7 cellular contexts compared by ENCODE assay signal in the genomic region with DNA sequence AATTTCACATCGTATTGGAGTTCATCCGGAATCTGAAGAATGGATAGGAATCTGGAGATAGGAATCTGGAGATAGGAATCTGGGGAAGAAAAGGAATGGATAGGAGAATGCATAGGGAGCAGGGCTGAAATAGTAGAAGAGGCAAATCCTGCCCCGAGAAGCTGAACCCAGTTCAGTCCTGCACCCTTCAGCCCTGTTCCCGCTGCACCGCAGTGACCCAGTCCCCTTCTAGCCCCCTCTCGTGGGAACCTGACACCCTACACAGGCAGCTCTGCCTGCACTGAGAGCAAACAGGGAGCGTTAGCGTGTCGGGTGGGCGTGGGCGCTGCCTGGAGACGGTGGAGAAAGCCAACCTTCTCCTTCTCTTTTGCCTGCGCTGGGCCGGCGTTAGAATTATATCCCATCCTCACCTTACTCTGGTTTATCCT. TPM values are rescaled to one million over a fixed set of nuclear protein-coding genes. Genes with fewer than 3 reads are reported as not detected.
DNase-seq lines count a peak whose midpoint lies in the region; ATAC-seq and TF ChIP-seq lines count a peak whose summit lies in the region.
"Had no signal": no experiment of that assay in that cellular context is flagged by ENCODE, and none has a peak within 500 bp of the region (broad histone marks: within the 10 kb centered on the region; RNA-seq: fewer than 3 reads in every experiment).

No MANE protein-coding gene starts in this region.

- POLR2A ChIA-PET in HEK293 (lab: Yijun Ruan, JAX), result interaction anchor here (1.3 kb wide), 1 partner anchor 96 kb away, joined by 3 read pairs; no protein-coding TSS in a partner anchor

- H3K27ac ChIP-seq in HEK293 (ENCODE audit: extremely low read depth, low read depth, low read length), result no peak overlapping the region
- no peak overlapping the region for H3K27ac ChIP-seq in coronary artery
- no peak overlapping the region for H3K27ac ChIP-seq in ovary

- WGBS in ovary, 3 donors, result 14 to 22% (median 14%) methylated on average over 15 of the region's 15 CpGs

- ATAC-seq in esophagus mucosa (no peak), GM18858 (IDR thresholded peaks at IDR 0.05; ENCODE audit: unreplicated experiment) (no peak)

- H3K9me3 ChIP-seq in HEK293 (ENCODE audit: control insufficient read depth, insufficient read depth, low read depth, low read length), result no peaks in the 10 kb centered on the region
- H3K9me3 ChIP-seq in ovary, result no peaks in the 10 kb centered on the region

- no peaks in the 10 kb centered on the region for H3K27me3 ChIP-seq in ovary

- TF ChIP-seq POLR2A in ovary (IDR thresholded peaks at IDR 0.05), result no peak

- intact Hi-C loops in ovary (cut with DNase I), result loop anchor here in 2 of 4 donors (10.0 kb wide), 2 partner anchors 96 to 106 kb away; no protein-coding TSS in a partner anchor

- peak overlapping the region; percentile 59 for H3K4me3 ChIP-seq in HEK293 (ENCODE audit: low read depth, low read length)
- peak overlapping the region; percentile 75 for H3K4me3 ChIP-seq in coronary artery
- H3K4me3 ChIP-seq in ovary, result peak overlapping the region; percentile 25

- no peaks in the 10 kb centered on the region for H3K36me3 ChIP-seq in HEK293 (ENCODE audit: control insufficient read depth in 2 of 2, insufficient read depth in 1 of 2, low read length in 2 of 2)
- H3K36me3 ChIP-seq in ovary, result no peaks in the 10 kb centered on the region

- TF ChIP-seq CTCF in HEK293 (tag by site-specific recombination; IDR thresholded peaks at IDR 0.05) (0 out of 2 replicates have a peak, but pooled peaks have one; percentile 15), coronary artery (IDR thresholded peaks at IDR 0.05) (no peak), ovary (IDR thresholded peaks at IDR 0.05) (no peak)

- TF ChIP-seq EP300 in ovary (IDR thresholded peaks at IDR 0.05), result no peak

- CTCF ChIA-PET in HEK293 (lab: Yijun Ruan, JAX), result interaction anchor here (0.6 to 3.0 kb wide), 7 partner anchors 9 to 1653 kb away, joined by 3 to 8 read pairs (median 3); no protein-coding TSS in a partner anchor

- DNase-seq in coronary artery (ENCODE audit: low spot score) (no peak), ovary (no peak), COLO829 (ENCODE audit: low spot score) (no peak)

- H3K4me1 ChIP-seq in HEK293 (ENCODE audit: control insufficient read depth, insufficient read depth, low read length), result no peaks in the 10 kb centered on the region
- H3K4me1 ChIP-seq in ovary (ENCODE audit: insufficient read depth), result no peaks in the 10 kb centered on the region

TF ChIP-seq in HEK293, 187 proteins besides CTCF, POLR2A, EP300 and RAD21:
- TF ChIP-seq ZFHX2 (tag by site-specific recombination; conservative IDR thresholded peaks at IDR 0.05) (no peak), ZNF510 (tag by site-specific recombination; IDR thresholded peaks at IDR 0.05; ENCODE audit: insufficient replicate concordance) (no peak), KLF1 (tag by site-specific recombination; IDR thresholded peaks at IDR 0.05) (no peak), ZNF175 (tag by site-specific recombination; IDR thresholded peaks at IDR 0.05) (no peak), ZNF660 (tag by site-specific recombination; IDR thresholded peaks at IDR 0.05) (no peak), ZNF335 (tag by site-specific recombination; conservative IDR thresholded peaks at IDR 0.05) (peak; percentile 71), ZNF266 (tag by site-specific recombination; IDR thresholded peaks at IDR 0.05; ENCODE audit: low read depth) (no peak), ZNF433 (tag by site-specific recombination; IDR thresholded peaks at IDR 0.05; ENCODE audit: low read depth) (no peak), KLF9 (tag by site-specific recombination; IDR thresholded peaks at IDR 0.05; ENCODE audit: low read depth) (0 out of 2 replicates have a peak, but pooled peaks have one; percentile 15), ZNF623 (tag by site-specific recombination; IDR thresholded peaks at IDR 0.05) (no peak), ZNF843 (tag by site-specific recombination; IDR thresholded peaks at IDR 0.05) (no peak)
- TF ChIP-seq, protein P1, sequence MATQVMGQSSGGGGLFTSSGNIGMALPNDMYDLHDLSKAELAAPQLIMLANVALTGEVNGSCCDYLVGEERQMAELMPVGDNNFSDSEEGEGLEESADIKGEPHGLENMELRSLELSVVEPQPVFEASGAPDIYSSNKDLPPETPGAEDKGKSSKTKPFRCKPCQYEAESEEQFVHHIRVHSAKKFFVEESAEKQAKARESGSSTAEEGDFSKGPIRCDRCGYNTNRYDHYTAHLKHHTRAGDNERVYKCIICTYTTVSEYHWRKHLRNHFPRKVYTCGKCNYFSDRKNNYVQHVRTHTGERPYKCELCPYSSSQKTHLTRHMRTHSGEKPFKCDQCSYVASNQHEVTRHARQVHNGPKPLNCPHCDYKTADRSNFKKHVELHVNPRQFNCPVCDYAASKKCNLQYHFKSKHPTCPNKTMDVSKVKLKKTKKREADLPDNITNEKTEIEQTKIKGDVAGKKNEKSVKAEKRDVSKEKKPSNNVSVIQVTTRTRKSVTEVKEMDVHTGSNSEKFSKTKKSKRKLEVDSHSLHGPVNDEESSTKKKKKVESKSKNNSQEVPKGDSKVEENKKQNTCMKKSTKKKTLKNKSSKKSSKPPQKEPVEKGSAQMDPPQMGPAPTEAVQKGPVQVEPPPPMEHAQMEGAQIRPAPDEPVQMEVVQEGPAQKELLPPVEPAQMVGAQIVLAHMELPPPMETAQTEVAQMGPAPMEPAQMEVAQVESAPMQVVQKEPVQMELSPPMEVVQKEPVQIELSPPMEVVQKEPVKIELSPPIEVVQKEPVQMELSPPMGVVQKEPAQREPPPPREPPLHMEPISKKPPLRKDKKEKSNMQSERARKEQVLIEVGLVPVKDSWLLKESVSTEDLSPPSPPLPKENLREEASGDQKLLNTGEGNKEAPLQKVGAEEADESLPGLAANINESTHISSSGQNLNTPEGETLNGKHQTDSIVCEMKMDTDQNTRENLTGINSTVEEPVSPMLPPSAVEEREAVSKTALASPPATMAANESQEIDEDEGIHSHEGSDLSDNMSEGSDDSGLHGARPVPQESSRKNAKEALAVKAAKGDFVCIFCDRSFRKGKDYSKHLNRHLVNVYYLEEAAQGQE (tag by site-specific recombination; IDR thresholded peaks at IDR 0.05), result no peak
- TF ChIP-seq, protein P2, sequence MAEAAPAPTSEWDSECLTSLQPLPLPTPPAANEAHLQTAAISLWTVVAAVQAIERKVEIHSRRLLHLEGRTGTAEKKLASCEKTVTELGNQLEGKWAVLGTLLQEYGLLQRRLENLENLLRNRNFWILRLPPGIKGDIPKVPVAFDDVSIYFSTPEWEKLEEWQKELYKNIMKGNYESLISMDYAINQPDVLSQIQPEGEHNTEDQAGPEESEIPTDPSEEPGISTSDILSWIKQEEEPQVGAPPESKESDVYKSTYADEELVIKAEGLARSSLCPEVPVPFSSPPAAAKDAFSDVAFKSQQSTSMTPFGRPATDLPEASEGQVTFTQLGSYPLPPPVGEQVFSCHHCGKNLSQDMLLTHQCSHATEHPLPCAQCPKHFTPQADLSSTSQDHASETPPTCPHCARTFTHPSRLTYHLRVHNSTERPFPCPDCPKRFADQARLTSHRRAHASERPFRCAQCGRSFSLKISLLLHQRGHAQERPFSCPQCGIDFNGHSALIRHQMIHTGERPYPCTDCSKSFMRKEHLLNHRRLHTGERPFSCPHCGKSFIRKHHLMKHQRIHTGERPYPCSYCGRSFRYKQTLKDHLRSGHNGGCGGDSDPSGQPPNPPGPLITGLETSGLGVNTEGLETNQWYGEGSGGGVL (tag by site-specific recombination; IDR thresholded peaks at IDR 0.05), result no peak
- TF ChIP-seq, protein P3, sequence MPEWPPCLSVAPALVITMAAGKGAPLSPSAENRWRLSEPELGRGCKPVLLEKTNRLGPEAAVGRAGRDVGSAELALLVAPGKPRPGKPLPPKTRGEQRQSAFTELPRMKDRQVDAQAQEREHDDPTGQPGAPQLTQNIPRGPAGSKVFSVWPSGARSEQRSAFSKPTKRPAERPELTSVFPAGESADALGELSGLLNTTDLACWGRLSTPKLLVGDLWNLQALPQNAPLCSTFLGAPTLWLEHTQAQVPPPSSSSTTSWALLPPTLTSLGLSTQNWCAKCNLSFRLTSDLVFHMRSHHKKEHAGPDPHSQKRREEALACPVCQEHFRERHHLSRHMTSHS (tag by site-specific recombination; IDR thresholded peaks at IDR 0.05), result no peak
- TF ChIP-seq, protein P4, sequence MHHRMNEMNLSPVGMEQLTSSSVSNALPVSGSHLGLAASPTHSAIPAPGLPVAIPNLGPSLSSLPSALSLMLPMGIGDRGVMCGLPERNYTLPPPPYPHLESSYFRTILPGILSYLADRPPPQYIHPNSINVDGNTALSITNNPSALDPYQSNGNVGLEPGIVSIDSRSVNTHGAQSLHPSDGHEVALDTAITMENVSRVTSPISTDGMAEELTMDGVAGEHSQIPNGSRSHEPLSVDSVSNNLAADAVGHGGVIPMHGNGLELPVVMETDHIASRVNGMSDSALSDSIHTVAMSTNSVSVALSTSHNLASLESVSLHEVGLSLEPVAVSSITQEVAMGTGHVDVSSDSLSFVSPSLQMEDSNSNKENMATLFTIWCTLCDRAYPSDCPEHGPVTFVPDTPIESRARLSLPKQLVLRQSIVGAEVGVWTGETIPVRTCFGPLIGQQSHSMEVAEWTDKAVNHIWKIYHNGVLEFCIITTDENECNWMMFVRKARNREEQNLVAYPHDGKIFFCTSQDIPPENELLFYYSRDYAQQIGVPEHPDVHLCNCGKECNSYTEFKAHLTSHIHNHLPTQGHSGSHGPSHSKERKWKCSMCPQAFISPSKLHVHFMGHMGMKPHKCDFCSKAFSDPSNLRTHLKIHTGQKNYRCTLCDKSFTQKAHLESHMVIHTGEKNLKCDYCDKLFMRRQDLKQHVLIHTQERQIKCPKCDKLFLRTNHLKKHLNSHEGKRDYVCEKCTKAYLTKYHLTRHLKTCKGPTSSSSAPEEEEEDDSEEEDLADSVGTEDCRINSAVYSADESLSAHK (tag by site-specific recombination; IDR thresholded peaks at IDR 0.05), result no peak
TF ChIP-seq in HEK293: peak in this region for 2.

RNA-seq across cellular contexts. Expression of a gene that starts 1.1 kb away (rescaled TPM):
- 1 to 10 TPM in 1 of 7 donors, under 1 TPM in 2, not detected in 4; 0.42 to 4.3 (median 0.80) TPM for total RNA-seq in ovary
- 1 to 10 TPM in 1 of 2 donors, under 1 TPM in 1; 0.35 to 8.1 TPM for polyA plus RNA-seq in ovary
- not detected for total RNA-seq in esophagus mucosa
- total RNA-seq: glomerular endothelial cell had no signal

RNA-seq across cellular contexts. Expression of a gene that starts 19.7 kb away (rescaled TPM):
- total RNA-seq in ovary (1 to 10 TPM in 2 of 7 donors, under 1 TPM in 5; 0.18 to 2.9 (median 0.72) TPM), esophagus mucosa (0.08 TPM)
- polyA plus RNA-seq in ovary, result under 1 TPM; 0.10 to 0.38 TPM

RNA-seq across cellular contexts. Expression of a gene that starts 24.1 kb away (rescaled TPM):
- total RNA-seq in ovary (10 to 100 TPM; 26.9 to 59.1 (median 35.7) TPM), esophagus mucosa (13.2 TPM)
- 10 to 100 TPM; 15.9 to 43.8 TPM for polyA plus RNA-seq in ovary

RNA-seq across cellular contexts. Expression of a gene that starts 53.2 kb away (rescaled TPM):
- total RNA-seq in ovary (not detected), esophagus mucosa (not detected)
- not detected for polyA plus RNA-seq in ovary
- total RNA-seq: glomerular endothelial cell had no signal

RNA-seq across cellular contexts. Expression of a gene that starts 59.6 kb away (rescaled TPM):
- not detected for total RNA-seq in ovary
- not detected for polyA plus RNA-seq in ovary
- total RNA-seq in esophagus mucosa, result not detected
- total RNA-seq: glomerular endothelial cell had no signal

Comparison
In these comparisons a context has a peak if more than half of its experiments do, and no peak if none do; other contexts are left out.
1. H3K4me3 ChIP-seq: peak in every context shown above with its lines; median percentile 75 in coronary artery; 59 in HEK293; 25 in ovary.